11 cellular contexts compared by ENCODE assay signal in genomic region chr19:7492142-7493055, GRCh38. TPM values are rescaled to one million over a fixed set of nuclear protein-coding genes. Genes with fewer than 3 reads are reported as not detected.
DNase-seq lines count a peak whose midpoint lies in the region; ATAC-seq and TF ChIP-seq lines count a peak whose summit lies in the region.
"Had no signal": no experiment of that assay in that cellular context is flagged by ENCODE, and none has a peak within 500 bp of the region (broad histone marks: within the 10 kb centered on the region; RNA-seq: fewer than 3 reads in every experiment).

No MANE protein-coding gene starts in this region.

- H3K27me3 ChIP-seq in BLaER1 treated with 17β-estradiol and CSF1 and Interleukin-3, amounts not matched to agents 10 nM and 100 nM: peaks cover 6 to 26% (median 22%) of the 10 kb centered on the region in 11 experiments; a peak in 21 of 22 replicates
- H3K27me3 ChIP-seq in liver (ENCODE audit: control insufficient read depth in 4 of 4, insufficient read depth in 4 of 4, low read length in 3 of 4): no peaks in the 10 kb centered on the region
- no peaks in the 10 kb centered on the region for H3K27me3 ChIP-seq in H9 (ENCODE audit: insufficient read depth, low read length)
- H3K27me3 ChIP-seq: heart left ventricle had no signal

- H2AFZ ChIP-seq in H9 (ENCODE audit: low read length): no peak overlapping the region

- no peak overlapping the region for H2BK5ac ChIP-seq in H9 (ENCODE audit: insufficient read length, low read length)

- no peak overlapping the region for H3K23ac ChIP-seq in H9 (ENCODE audit: insufficient read length, low read depth, low read length)

- DNase-seq in MV-4-11 (lab: John Stamatoyannopoulos, UW): peak; percentile 100
- DNase-seq in activated T-helper 1 cell treated with anti-CD3 and anti-CD28 coated beads, Interleukin-12 subunit alpha, Interleukin-12 subunit beta, Interleukin-2, Interleukin-4 antibody, amounts not matched to agents 30 ng/mL and 10 ng/mL and 1 ng/mL, durations not matched to agents 14 hours and 24 hours and 36 hours (ENCODE audit: low spot score): peak; percentile 49
- no peak for DNase-seq in GM10266 (ENCODE audit: extremely low spot score)
- DNase-seq in H9: no peak
- DNase-seq in middle frontal gyrus (ENCODE audit: extremely low spot score, low spot score): no peak
- DNase-seq: heart left ventricle, NCI-H82 had no signal

- no peak overlapping the region for H2BK20ac ChIP-seq in H9 (ENCODE audit: low read depth, low read length, poor library complexity, severe bottlenecking)

- 74% methylated on average over 19 of the region's 19 CpGs for WGBS in liver
- WGBS in H9 (ENCODE audit: extremely low coverage, insufficient read length, low lambda C conversion rate): no CpG with 5 or more reads among the region's 19 CpGs

- H2BK15ac ChIP-seq in H9 (ENCODE audit: low read depth, low read length): no peak overlapping the region

- H3K56ac ChIP-seq in H9 (ENCODE audit: insufficient read length, low read depth, low read length): no peak overlapping the region

- no peak overlapping the region for H4K8ac ChIP-seq in H9 (replicated peaks; ENCODE audit: insufficient read length, low read depth, low read length)

- no peak for ATAC-seq in HG02588 (IDR thresholded peaks at IDR 0.05; ENCODE audit: unreplicated experiment)
- ATAC-seq: heart left ventricle, sciatic nerve had no signal

- H3K18ac ChIP-seq in H9 (ENCODE audit: insufficient read length, low read depth, low read length): no peak overlapping the region

- no peak overlapping the region for H4K5ac ChIP-seq in H9 (ENCODE audit: insufficient read length, low read depth, low read length)

- no peaks in the 10 kb centered on the region for H3K36me3 ChIP-seq in BLaER1 treated with 17β-estradiol and CSF1 and Interleukin-3, amounts not matched to agents 10 nM and 100 nM
- no peaks in the 10 kb centered on the region for H3K36me3 ChIP-seq in liver (ENCODE audit: control insufficient read depth in 4 of 4, insufficient read depth in 3 of 4, low read depth in 1 of 4, low read length in 3 of 4)
- H3K36me3 ChIP-seq: heart left ventricle had no signal

- H3K9me3 ChIP-seq in BLaER1 treated with 17β-estradiol and CSF1 and Interleukin-3, amounts not matched to agents 10 nM and 100 nM (replicated peaks in 1 of 11): peaks cover 0 to 45% (median 0%) of the 10 kb centered on the region in 11 experiments; a peak in 9 of 22 replicates
- H3K9me3 ChIP-seq in liver (ENCODE audit: control insufficient read depth in 4 of 4, low read length in 3 of 4) (no peaks in the 10 kb centered on the region), H9 (ENCODE audit: control insufficient read depth, low read depth, low read length) (no peaks in the 10 kb centered on the region)
- H3K9me3 ChIP-seq: heart left ventricle had no signal

- H3K27me3 Mint-ChIP-seq in activated T-helper 1 cell treated with anti-CD3 and anti-CD28 coated beads, Interleukin-12 subunit alpha, Interleukin-12 subunit beta, Interleukin-2, Interleukin-4 antibody, amounts not matched to agents 30 ng/mL and 10 ng/mL and 1 ng/mL, durations not matched to agents 14 hours and 24 hours and 36 hours (ENCODE audit: insufficient read depth): peaks cover 5% of the 10 kb centered on the region
- peaks cover 13% of the 10 kb centered on the region for H3K27me3 Mint-ChIP-seq in H9 (ENCODE audit: low read depth)

- no peak overlapping the region for H3T11ph ChIP-seq in H9 (ENCODE audit: low read length)

- H3K79me2 ChIP-seq in H9 (ENCODE audit: insufficient read depth, low read length): no peaks in the 10 kb centered on the region

- H3K79me1 ChIP-seq in H9 (ENCODE audit: insufficient read depth, low read depth, low read length, poor library complexity, severe bottlenecking): no peaks in the 10 kb centered on the region

- H2BK12ac ChIP-seq in H9 (ENCODE audit: insufficient read length, low read depth, low read length): no peak overlapping the region

- H3K4me1 Mint-ChIP-seq in activated T-helper 1 cell treated with anti-CD3 and anti-CD28 coated beads, Interleukin-12 subunit alpha, Interleukin-12 subunit beta, Interleukin-2, Interleukin-4 antibody, amounts not matched to agents 30 ng/mL and 10 ng/mL and 1 ng/mL, durations not matched to agents 14 hours and 24 hours and 36 hours (ENCODE audit: low read depth): peaks cover 35% of the 10 kb centered on the region
- H3K4me1 Mint-ChIP-seq in H9: peaks cover 9 to 18% of the 10 kb centered on the region in 2 experiments

- H3K9me3 Mint-ChIP-seq in activated T-helper 1 cell treated with anti-CD3 and anti-CD28 coated beads, Interleukin-12 subunit alpha, Interleukin-12 subunit beta, Interleukin-2, Interleukin-4 antibody, amounts not matched to agents 30 ng/mL and 10 ng/mL and 1 ng/mL, durations not matched to agents 14 hours and 24 hours and 36 hours: no peaks in the 10 kb centered on the region
- H3K9me3 Mint-ChIP-seq in H9: no peaks in the 10 kb centered on the region

- TF ChIP-seq RAD21 in liver (IDR thresholded peaks at IDR 0.05): no peak

- H3K4me1 ChIP-seq in BLaER1 treated with 17β-estradiol and CSF1 and Interleukin-3, amounts not matched to agents 10 nM and 100 nM: peaks cover 19 to 72% (median 44%) of the 10 kb centered on the region in 10 experiments
- H3K4me1 ChIP-seq in liver (ENCODE audit: control insufficient read depth in 4 of 4, insufficient read depth in 4 of 4, low read length in 3 of 4): peaks cover 0 to 24% (median 17%) of the 10 kb centered on the region in 4 donors
- H3K4me1 ChIP-seq in H9 (ENCODE audit: insufficient read depth, low read length): peaks cover 5% of the 10 kb centered on the region; the same call in 1 of the 2 replicates

- H3K14ac ChIP-seq in H9 (ENCODE audit: insufficient read depth, low read length): no peak overlapping the region

- no peak overlapping the region for H2AK5ac ChIP-seq in H9 (ENCODE audit: insufficient read length, low read length)

- no peak overlapping the region for H3K4ac ChIP-seq in H9 (ENCODE audit: low read depth, low read length)

- peaks cover 3% of the 10 kb centered on the region for H3K23me2 ChIP-seq in H9 (ENCODE audit: insufficient read length, low read depth, low read length, poor library complexity, severe bottlenecking)

- peak overlapping the region in 10 of 11 experiments; percentile 14 to 71 (median 50); a peak in 19 of 22 replicates for H3K4me2 ChIP-seq in BLaER1 treated with 17β-estradiol and CSF1 and Interleukin-3, amounts not matched to agents 10 nM and 100 nM
- no peak overlapping the region for H3K4me2 ChIP-seq in H9 (ENCODE audit: insufficient read depth, insufficient read length, low read length)

- H4K91ac ChIP-seq in H9 (ENCODE audit: insufficient read length, low read depth, low read length): no peak overlapping the region

- peaks cover 5% of the 10 kb centered on the region for H3K36me3 Mint-ChIP-seq in activated T-helper 1 cell treated with anti-CD3 and anti-CD28 coated beads, Interleukin-12 subunit alpha, Interleukin-12 subunit beta, Interleukin-2, Interleukin-4 antibody, amounts not matched to agents 30 ng/mL and 10 ng/mL and 1 ng/mL, durations not matched to agents 14 hours and 24 hours and 36 hours (ENCODE audit: low read depth)
- no peaks in the 10 kb centered on the region for H3K36me3 Mint-ChIP-seq in H9 (ENCODE audit: insufficient read depth in 1 of 3, low read depth in 3 of 3)

- H3K4me3 Mint-ChIP-seq in activated T-helper 1 cell treated with anti-CD3 and anti-CD28 coated beads, Interleukin-12 subunit alpha, Interleukin-12 subunit beta, Interleukin-2, Interleukin-4 antibody, amounts not matched to agents 30 ng/mL and 10 ng/mL and 1 ng/mL, durations not matched to agents 14 hours and 24 hours and 36 hours: peak overlapping the region; percentile 43
- H3K4me3 Mint-ChIP-seq in H9: no peak overlapping the region

- H4K20me1 ChIP-seq in BLaER1 treated with 17β-estradiol and CSF1 and Interleukin-3, amounts not matched to agents 10 nM and 100 nM: no peaks in the 10 kb centered on the region
- H4K20me1 ChIP-seq in H9 (ENCODE audit: control insufficient read depth, insufficient read depth, insufficient read length): no peaks in the 10 kb centered on the region

- intact Hi-C loops in activated T-helper 1 cell treated with anti-CD3 and anti-CD28 coated beads, Interleukin-12 subunit alpha, Interleukin-12 subunit beta, Interleukin-2, Interleukin-4 antibody, amounts not matched to agents 30 ng/mL and 10 ng/mL and 1 ng/mL, durations not matched to agents 14 hours and 24 hours and 36 hours (cut with micrococcal nuclease): loop anchor here (1.0 to 2.0 kb wide), 7 partner anchors 9 to 300 kb away; partner anchors contain the start of gene MCOLN1

- TF ChIP-seq CTCF in liver (IDR thresholded peaks at IDR 0.05; ENCODE audit: low read depth, low read length, missing input control) (no peak), GM10266 (IDR thresholded peaks at IDR 0.05; ENCODE audit: control insufficient read depth, insufficient read depth, low read depth, missing control alignments) (no peak), H9 (conservative IDR thresholded peaks at IDR 0.05) (no peak)

- peak overlapping the region; percentile 90 for H3K27ac Mint-ChIP-seq in activated T-helper 1 cell treated with anti-CD3 and anti-CD28 coated beads, Interleukin-12 subunit alpha, Interleukin-12 subunit beta, Interleukin-2, Interleukin-4 antibody, amounts not matched to agents 30 ng/mL and 10 ng/mL and 1 ng/mL, durations not matched to agents 14 hours and 24 hours and 36 hours
- no peak overlapping the region for H3K27ac Mint-ChIP-seq in H9

- peak overlapping the region; percentile 28 to 80 (median 53); a peak in 18 of 22 replicates for H3K27ac ChIP-seq in BLaER1 treated with 17β-estradiol and CSF1 and Interleukin-3, amounts not matched to agents 10 nM and 100 nM
- H3K27ac ChIP-seq in liver (ENCODE audit: low read depth in 1 of 2, low read length in 2 of 2): peak overlapping the region; percentile 33 to 61
- no peak overlapping the region for H3K27ac ChIP-seq in H9 (ENCODE audit: insufficient read length, low read depth, low read length)

- no peak overlapping the region for H2BK120ac ChIP-seq in H9 (ENCODE audit: low read depth, low read length, poor library complexity, severe bottlenecking)

- H3K4me3 ChIP-seq in BLaER1 treated with 17β-estradiol and CSF1 and Interleukin-3, amounts not matched to agents 10 nM and 100 nM: 0 out of 20 replicates have a peak overlapping the region, but pooled peaks of 1 of the 10 experiments have one; percentile 6
- H3K4me3 ChIP-seq in liver (ENCODE audit: low read depth in 1 of 3, low read length in 3 of 3): no peak overlapping the region
- H3K4me3 ChIP-seq: heart left ventricle had no signal

- peak overlapping the region in 4 of 11 experiments; percentile 3 to 47 (median 29); a peak in 7 of 22 replicates for H3K9ac ChIP-seq in BLaER1 treated with 17β-estradiol and CSF1 and Interleukin-3, amounts not matched to agents 10 nM and 100 nM
- H3K9ac ChIP-seq in liver (ENCODE audit: low read depth in 1 of 2, low read length in 2 of 2) (no peak overlapping the region), H9 (ENCODE audit: extremely low read depth, insufficient read length, low read length) (no peak overlapping the region)

RNA-seq across cellular contexts. Expression of gene PEX11G, which starts 3.6 kb away (rescaled TPM):
- 1.4 and 1.5 TPM in 2 replicates for total RNA-seq in activated T-helper 1 cell treated with anti-CD3 and anti-CD28 coated beads, Interleukin-12 subunit alpha, Interleukin-12 subunit beta, Interleukin-2, Interleukin-4 antibody, amounts not matched to agents 30 ng/mL and 10 ng/mL and 1 ng/mL, durations not matched to agents 14 hours and 24 hours and 36 hours
- total RNA-seq in liver (1 to 10 TPM; 1.9 to 7.7 TPM), H9 (2021) (2.4 and 2.8 TPM in 2 replicates)
- polyA plus RNA-seq in liver: 10 to 100 TPM in 1 of 2 donors, 1 to 10 TPM in 1; 8.6 to 10.9 TPM

RNA-seq across cellular contexts. Expression of gene ZNF358, which starts 23.5 kb away (rescaled TPM):
- 4.8 and 5.2 TPM in 2 replicates for total RNA-seq in activated T-helper 1 cell treated with anti-CD3 and anti-CD28 coated beads, Interleukin-12 subunit alpha, Interleukin-12 subunit beta, Interleukin-2, Interleukin-4 antibody, amounts not matched to agents 30 ng/mL and 10 ng/mL and 1 ng/mL, durations not matched to agents 14 hours and 24 hours and 36 hours
- total RNA-seq in liver (1 to 10 TPM; 5.7 to 9.5 TPM), H9 (2021) (40.5 and 41.5 TPM in 2 replicates)
- 10 to 100 TPM; 15.6 to 18.2 TPM for polyA plus RNA-seq in liver

RNA-seq across cellular contexts. Expression of gene MCOLN1, which starts 30.0 kb away (rescaled TPM):
- total RNA-seq in activated T-helper 1 cell treated with anti-CD3 and anti-CD28 coated beads, Interleukin-12 subunit alpha, Interleukin-12 subunit beta, Interleukin-2, Interleukin-4 antibody, amounts not matched to agents 30 ng/mL and 10 ng/mL and 1 ng/mL, durations not matched to agents 14 hours and 24 hours and 36 hours: 14.0 and 14.4 TPM in 2 replicates
- total RNA-seq in liver (10 to 100 TPM; 10.9 to 13.2 TPM), H9 (2021) (15.7 and 18.7 TPM in 2 replicates)
- 10 to 100 TPM; 14.1 to 17.0 TPM for polyA plus RNA-seq in liver

RNA-seq across cellular contexts. Expression of gene PNPLA6, which starts 43.1 kb away (rescaled TPM):
- total RNA-seq in activated T-helper 1 cell treated with anti-CD3 and anti-CD28 coated beads, Interleukin-12 subunit alpha, Interleukin-12 subunit beta, Interleukin-2, Interleukin-4 antibody, amounts not matched to agents 30 ng/mL and 10 ng/mL and 1 ng/mL, durations not matched to agents 14 hours and 24 hours and 36 hours: 131 and 136 TPM in 2 replicates
- total RNA-seq in liver (10 to 100 TPM; 33.0 to 68.4 TPM), H9 (2021) (130 and 135 TPM in 2 replicates)
- 10 to 100 TPM; 20.9 to 22.9 TPM for polyA plus RNA-seq in liver

Comparison
In these comparisons a context has a peak if more than half of its experiments do, and no peak if none do; other contexts are left out.
1. DNase-seq: peak in MV-4-11 (single experiment) and activated T-helper 1 cell treated with anti-CD3 and anti-CD28 coated beads, Interleukin-12 subunit alpha, Interleukin-12 subunit beta, Interleukin-2, Interleukin-4 antibody, amounts not matched to agents 30 ng/mL and 10 ng/mL and 1 ng/mL, durations not matched to agents 14 hours and 24 hours and 36 hours (single experiment); none in GM10266 (single experiment), H9 (single experiment) and middle frontal gyrus (single experiment).